ENCODE assay signal across 12 cellular contexts in genomic region chr12:57073921-57074450, GRCh38. TPM values are rescaled to one million over a fixed set of nuclear protein-coding genes. Genes with fewer than 3 reads are reported as not detected.
DNase-seq lines count a peak whose midpoint lies in the region; ATAC-seq, FAIRE-seq and TF ChIP-seq lines count a peak whose summit lies in the region.
"Not testable (repeated sequence)": the region's sequence is repeated elsewhere in the genome, so short reads cannot be mapped to it uniquely, and the experiment has no call there.
"Had no signal": no experiment of that assay in that cellular context is flagged by ENCODE, and none has a peak within 500 bp of the region (broad histone marks: within the 10 kb centered on the region; RNA-seq: fewer than 3 reads in every experiment).

No MANE protein-coding gene starts in this region.

- not testable (repeated sequence) for H2BK5ac ChIP-seq in IMR-90 (ENCODE audit: low read depth, low read length, poor library complexity, severe bottlenecking)

- not testable (repeated sequence) for H3K23ac ChIP-seq in IMR-90 (ENCODE audit: low read depth, low read length)

- ATAC-seq in IMR-90 (ENCODE audit: low read depth); stimulated activated memory B cell treated with anti-CD40 and anti-IgM and Interleukin-4, amounts not matched to agents 10 μg/mL and 1 μg/mL and 100 μg/mL, for 72 hours: not testable (repeated sequence)

- not testable (repeated sequence) for H3K4me3 Mint-ChIP-seq in activated CD4-positive, alpha-beta T cell treated with anti-CD3 and anti-CD28 coated beads, Interleukin-2, amount 10 ng/mL, durations not matched to agents 7 days and 5 days; stimulated activated memory B cell treated with anti-CD40 and anti-IgM and Interleukin-4, amounts not matched to agents 10 μg/mL and 1 μg/mL and 100 μg/mL, for 72 hours

- peak overlapping the region in 3 of 11 experiments; percentile 30 to 52 (median 32); a peak in 7 of 22 replicates for H3K27ac ChIP-seq in BLaER1 treated with 17β-estradiol and CSF1 and Interleukin-3, amounts not matched to agents 10 nM and 100 nM
- H3K27ac ChIP-seq in IMR-90 (ENCODE audit: insufficient read depth, low read length) = not testable (repeated sequence)
- H3K27ac ChIP-seq in SK-N-MC = peak overlapping the region; percentile 21; the same call in 1 of the 2 replicates
- peak overlapping the region; percentile 62 to 65 for H3K27ac ChIP-seq in ascending aorta
- peak overlapping the region; percentile 13 for H3K27ac ChIP-seq in keratinocyte (ENCODE audit: control insufficient read depth, insufficient read depth, low read length)

- H4K91ac ChIP-seq in IMR-90 (ENCODE audit: insufficient read depth, low read depth, low read length) = peak overlapping the region; percentile 32; the same call in 1 of the 2 replicates

- not testable (repeated sequence) for H2BK20ac ChIP-seq in IMR-90 (ENCODE audit: low read depth, low read length)

- H2AK9ac ChIP-seq in IMR-90 (replicated peaks; ENCODE audit: low read depth, low read length, poor library complexity) = not testable (repeated sequence)

- TF ChIP-seq CTCF in IMR-90 (conservative IDR thresholded peaks at IDR 0.05; ENCODE audit: low read depth, low read length); ascending aorta (IDR thresholded peaks at IDR 0.05); keratinocyte (optimal IDR thresholded peaks at IDR 0.05 in 1 of 3, IDR thresholded peaks at IDR 0.05 in 1 of 3, conservative IDR thresholded peaks at IDR 0.05 in 1 of 3; ENCODE audit: extremely low read depth in 1 of 3, insufficient read depth in 2 of 3, low read length in 3 of 3): not testable (repeated sequence)

- BruUV-seq in IMR-90 (replicated peaks; lab: Mats Ljungman, UMichigan) = not testable (repeated sequence)

- H3K36me3 ChIP-seq in BLaER1 treated with 17β-estradiol and CSF1 and Interleukin-3, amounts not matched to agents 10 nM and 100 nM = peaks cover 13 to 73% (median 59%) of the 10 kb centered on the region in 11 experiments
- not testable (repeated sequence) for H3K36me3 ChIP-seq in IMR-90 (ENCODE audit: control insufficient read depth, insufficient read depth, low read length); ascending aorta
- H3K36me3 ChIP-seq in SK-N-MC (ENCODE audit: insufficient read depth, low read length) = peaks cover 39% of the 10 kb centered on the region
- peaks cover 0 to 18% of the 10 kb centered on the region in 2 experiments for H3K36me3 ChIP-seq in keratinocyte (ENCODE audit: control insufficient read depth in 2 of 2, extremely low read depth in 1 of 2, insufficient read depth in 2 of 2, low read length in 2 of 2)

- H3K4me2 ChIP-seq in BLaER1 treated with 17β-estradiol and CSF1 and Interleukin-3, amounts not matched to agents 10 nM and 100 nM = peak overlapping the region in 3 of 11 experiments; percentile 16 to 55 (median 31); a peak in 4 of 22 replicates
- not testable (repeated sequence) for H3K4me2 ChIP-seq in IMR-90 (ENCODE audit: low read depth, low read length); keratinocyte (ENCODE audit: control insufficient read depth, extremely low read depth, insufficient read depth, low read depth, low read length)

- not testable (repeated sequence) for H3K9me3 Mint-ChIP-seq in activated CD4-positive, alpha-beta T cell treated with anti-CD3 and anti-CD28 coated beads, Interleukin-2, amount 10 ng/mL, durations not matched to agents 7 days and 5 days; stimulated activated memory B cell treated with anti-CD40 and anti-IgM and Interleukin-4, amounts not matched to agents 10 μg/mL and 1 μg/mL and 100 μg/mL, for 72 hours

- CTCF ChIA-PET in IMR-90 (lab: Yijun Ruan, JAX) = interaction anchor here (0.6 to 2.7 kb wide), 2 partner anchors 11 to 38 kb away, joined by 3 to 11 read pairs; no protein-coding TSS in a partner anchor
- CTCF ChIA-PET in activated CD4-positive, alpha-beta T cell treated with anti-CD3 and anti-CD28 coated beads, Interleukin-2, amount 10 ng/mL, durations not matched to agents 7 days and 5 days (lab: Charles Lee) = interaction anchor here (0.6 to 9.3 kb wide), 7 partner anchors 16 to 73 kb away, joined by 3 to 98 read pairs (median 4); partner anchors contain the start of genes NAB2 and STAT6

- dilution Hi-C loops in IMR-90 (cut with HindIII; ENCODE audit: low sequenced_read_pairs, unreplicated experiment); keratinocyte (cut with MboI; ENCODE audit: extremely low pct_ligation_motif_present, low sequenced_read_pairs): not testable (repeated sequence)

- 0 out of 2 replicates have a peak overlapping the region, but pooled peaks have one; percentile 9 for H3K4ac ChIP-seq in IMR-90 (ENCODE audit: low read depth, low read length)

- DNase-seq in IMR-90; SK-N-MC (ENCODE audit: low read depth, low spot score); activated CD4-positive, alpha-beta T cell treated with anti-CD3 and anti-CD28 coated beads, Interleukin-2, amount 10 ng/mL, durations not matched to agents 7 days and 5 days; ascending aorta (ENCODE audit: low spot score in 2 of 2); keratinocyte (ENCODE audit: low read depth, low spot score): not testable (repeated sequence)

- not testable (repeated sequence) for FAIRE-seq in keratinocyte (lab: Jason Lieb, UNC)

- H2AK5ac ChIP-seq in IMR-90 (ENCODE audit: low read depth, low read length) = not testable (repeated sequence)

- H4K20me1 ChIP-seq in BLaER1 treated with 17β-estradiol and CSF1 and Interleukin-3, amounts not matched to agents 10 nM and 100 nM; IMR-90 (ENCODE audit: insufficient read depth, low read length); keratinocyte (ENCODE audit: control insufficient read depth, extremely low read depth, insufficient read depth, low read length): not testable (repeated sequence)

- in situ Hi-C loops in IMR-90 (cut with MboI; ENCODE audit: low sequenced_read_pairs) = not testable (repeated sequence)

- not testable (repeated sequence) for H3K27me3 ChIP-seq in BLaER1 treated with 17β-estradiol and CSF1 and Interleukin-3, amounts not matched to agents 10 nM and 100 nM; IMR-90 (ENCODE audit: control insufficient read depth, insufficient read depth, low read length); ascending aorta; keratinocyte (ENCODE audit: control insufficient read depth, extremely low read depth, insufficient read depth, low read length)

- not testable (repeated sequence) for H3K9me3 ChIP-seq in BLaER1 treated with 17β-estradiol and CSF1 and Interleukin-3, amounts not matched to agents 10 nM and 100 nM (replicated peaks in 1 of 11); IMR-90 (ENCODE audit: control insufficient read depth, insufficient read depth, low read length); SK-N-MC (ENCODE audit: low read depth, low read length); ascending aorta; keratinocyte (ENCODE audit: control insufficient read depth, low read depth, low read length)

- not testable (repeated sequence) for H3K4me3 ChIP-seq in BLaER1 treated with 17β-estradiol and CSF1 and Interleukin-3, amounts not matched to agents 10 nM and 100 nM; IMR-90 (ENCODE audit: insufficient read depth, low read depth, low read length); SK-N-MC; ascending aorta; keratinocyte (ENCODE audit: control insufficient read depth in 2 of 3, extremely low read depth in 1 of 3, insufficient read depth in 2 of 3, low read depth in 1 of 3, low read length in 3 of 3)

- TF ChIP-seq POLR2A in IMR-90 (IDR thresholded peaks at IDR 0.05; ENCODE audit: low read depth, low read length) = not testable (repeated sequence)

- H2BK15ac ChIP-seq in IMR-90 (ENCODE audit: low read depth, low read length) = not testable (repeated sequence)

- H3K79me2 ChIP-seq in keratinocyte (ENCODE audit: control insufficient read depth, insufficient read depth, low read length) = peaks cover 14% of the 10 kb centered on the region

- TF ChIP-seq RAD21 in IMR-90 (IDR thresholded peaks at IDR 0.05; ENCODE audit: low read length) = not testable (repeated sequence)

- H2BK120ac ChIP-seq in IMR-90 (ENCODE audit: low read depth, low read length) = not testable (repeated sequence)

- 100% methylated on average over 1 of the region's 3 CpGs; no CpG with 5 or more reads in 1 of the 2 experiments for WGBS in IMR-90 (ENCODE audit: extremely low coverage in 2 of 2, insufficient read length in 1 of 2), 2 experiments

- POLR2A ChIA-PET in IMR-90 (lab: Charles Lee; ENCODE audit: unreplicated experiment) = not testable (repeated sequence)
- POLR2A ChIA-PET in activated CD4-positive, alpha-beta T cell treated with anti-CD3 and anti-CD28 coated beads, Interleukin-2, amount 10 ng/mL, durations not matched to agents 7 days and 5 days (lab: Charles Lee) = interaction anchor here (0.6 kb wide), 2 partner anchors 104 to 320 kb away, joined by 5 read pairs; no protein-coding TSS in a partner anchor

- H4K8ac ChIP-seq in IMR-90 (ENCODE audit: low read depth in 2 of 2, low read length in 2 of 2) = not testable (repeated sequence)

- peaks cover 42% of the 10 kb centered on the region for H3K4me1 Mint-ChIP-seq in activated CD4-positive, alpha-beta T cell treated with anti-CD3 and anti-CD28 coated beads, Interleukin-2, amount 10 ng/mL, durations not matched to agents 7 days and 5 days
- peaks cover 30% of the 10 kb centered on the region for H3K4me1 Mint-ChIP-seq in stimulated activated memory B cell treated with anti-CD40 and anti-IgM and Interleukin-4, amounts not matched to agents 10 μg/mL and 1 μg/mL and 100 μg/mL, for 72 hours

- H3K14ac ChIP-seq in IMR-90 (replicated peaks; ENCODE audit: low read depth, low read length) = not testable (repeated sequence)

- H3K18ac ChIP-seq in IMR-90 (ENCODE audit: low read depth, low read length) = not testable (repeated sequence)

- H3K79me1 ChIP-seq in IMR-90 (ENCODE audit: low read depth in 1 of 2, low read length in 2 of 2) = peaks cover 1 to 21% of the 10 kb centered on the region in 2 experiments; a peak in 2 of 4 replicates

- not testable (repeated sequence) for H3K56ac ChIP-seq in IMR-90 (ENCODE audit: extremely low read depth, insufficient read depth, low read length)

- H3K27ac Mint-ChIP-seq in activated CD4-positive, alpha-beta T cell treated with anti-CD3 and anti-CD28 coated beads, Interleukin-2, amount 10 ng/mL, durations not matched to agents 7 days and 5 days = peak overlapping the region; percentile 62
- H3K27ac Mint-ChIP-seq in stimulated activated memory B cell treated with anti-CD40 and anti-IgM and Interleukin-4, amounts not matched to agents 10 μg/mL and 1 μg/mL and 100 μg/mL, for 72 hours = peak overlapping the region; percentile 62

- H2AFZ ChIP-seq in IMR-90 (replicated peaks; ENCODE audit: low read length, poor library complexity); keratinocyte (ENCODE audit: control insufficient read depth, low read length): not testable (repeated sequence)

- H3K9me1 ChIP-seq in IMR-90 (ENCODE audit: insufficient read depth, low read length); keratinocyte (ENCODE audit: control insufficient read depth, extremely low read depth, insufficient read depth, low read length): not testable (repeated sequence)

- intact Hi-C loops in IMR-90 (cut with micrococcal nuclease) = loop anchor here (2.0 kb wide), 1 partner anchor 15 kb away; the partner anchor contains the start of gene NAB2
- intact Hi-C loops in ascending aorta (cut with DNase I) = loop anchor here (2.0 kb wide), 1 partner anchor 13 kb away; no protein-coding TSS in a partner anchor

- peaks cover 17 to 65% (median 38%) of the 10 kb centered on the region in 10 experiments for H3K4me1 ChIP-seq in BLaER1 treated with 17β-estradiol and CSF1 and Interleukin-3, amounts not matched to agents 10 nM and 100 nM
- H3K4me1 ChIP-seq in IMR-90 (ENCODE audit: control insufficient read depth, insufficient read depth, low read length); keratinocyte (ENCODE audit: control insufficient read depth, extremely low read depth, insufficient read depth, low read length): not testable (repeated sequence)
- peaks cover 7 to 17% of the 10 kb centered on the region in 2 donors for H3K4me1 ChIP-seq in ascending aorta

- peaks cover 41% of the 10 kb centered on the region for H3K36me3 Mint-ChIP-seq in activated CD4-positive, alpha-beta T cell treated with anti-CD3 and anti-CD28 coated beads, Interleukin-2, amount 10 ng/mL, durations not matched to agents 7 days and 5 days (ENCODE audit: low read depth)
- H3K36me3 Mint-ChIP-seq in stimulated activated memory B cell treated with anti-CD40 and anti-IgM and Interleukin-4, amounts not matched to agents 10 μg/mL and 1 μg/mL and 100 μg/mL, for 72 hours = peaks cover 18% of the 10 kb centered on the region

- H3K9ac ChIP-seq in BLaER1 treated with 17β-estradiol and CSF1 and Interleukin-3, amounts not matched to agents 10 nM and 100 nM = peak overlapping the region in 6 of 11 experiments; percentile 20 to 38 (median 34); a peak in 7 of 22 replicates
- not testable (repeated sequence) for H3K9ac ChIP-seq in IMR-90 (ENCODE audit: low read depth, low read length); SK-N-MC (ENCODE audit: insufficient read length); keratinocyte (ENCODE audit: control insufficient read depth, extremely low read depth, insufficient read depth, low read length)

- H3K27me3 Mint-ChIP-seq in activated CD4-positive, alpha-beta T cell treated with anti-CD3 and anti-CD28 coated beads, Interleukin-2, amount 10 ng/mL, durations not matched to agents 7 days and 5 days; stimulated activated memory B cell treated with anti-CD40 and anti-IgM and Interleukin-4, amounts not matched to agents 10 μg/mL and 1 μg/mL and 100 μg/mL, for 72 hours: not testable (repeated sequence)

- H4K5ac ChIP-seq in IMR-90 (ENCODE audit: low read depth, low read length) = not testable (repeated sequence)

RNA-seq across cellular contexts. Expression of gene NEMP1, which starts 4.6 kb away (rescaled TPM):
- 10.9 and 14.7 TPM in 2 replicates for total RNA-seq in IMR-90 (2012; rRNA removed)
- polyA plus RNA-seq in IMR-90 (2012; rRNA removed) = 7.2 and 8.9 TPM in 2 replicates
- polyA plus RNA-seq in IMR-90 (2012; cell fraction: cytosol; rRNA removed) = 1.2 and 2.3 TPM in 2 replicates
- polyA plus RNA-seq in IMR-90 (2012; cell fraction: nucleus; rRNA removed; ENCODE audit: low replicate concordance) = 3.6 and 28.5 TPM in 2 replicates
- total RNA-seq in activated CD4-positive, alpha-beta T cell treated with anti-CD3 and anti-CD28 coated beads, Interleukin-2, amount 10 ng/mL, durations not matched to agents 7 days and 5 days = 10 to 100 TPM; 50.2 to 54.3 TPM
- total RNA-seq in ascending aorta = 7.7 TPM
- 7.4 to 18.6 TPM (median 11.2 TPM) in 3 replicates for polyA plus RNA-seq in keratinocyte
- 1.5 TPM for polyA plus RNA-seq in keratinocyte (2011; ENCODE audit: low read depth)
- 3.0 and 5.9 TPM in 2 replicates for polyA plus RNA-seq in keratinocyte (2011; cell fraction: cytosol; rRNA removed)
- 24.8 and 26.6 TPM in 2 replicates for polyA plus RNA-seq in keratinocyte (2011; cell fraction: nucleus; rRNA removed)
- polyA plus RNA-seq in keratinocyte (2012; ENCODE audit: low replicate concordance) = 3.7 and 5.2 TPM in 2 replicates
- polyA minus RNA-seq in keratinocyte = 7.3 to 16.4 TPM (median 10.6 TPM) in 3 replicates
- polyA minus RNA-seq in keratinocyte (2011; cell fraction: cytosol; rRNA and poly(A)+ RNA removed) = 2.3 TPM
- polyA minus RNA-seq in keratinocyte (2011; cell fraction: nucleus; rRNA and poly(A)+ RNA removed) = 9.1 and 17.1 TPM in 2 replicates

RNA-seq across cellular contexts. Expression of gene NAB2, which starts 14.9 kb away (rescaled TPM):
- total RNA-seq in IMR-90 (2012; rRNA removed) (68.3 and 68.8 TPM in 2 replicates), ascending aorta (50.9 TPM)
- polyA plus RNA-seq in IMR-90 (2012; rRNA removed) (65.1 and 65.2 TPM in 2 replicates), keratinocyte (11.4 to 32.2 TPM (median 22.0 TPM) in 3 replicates)
- polyA plus RNA-seq in IMR-90 (2012; cell fraction: cytosol; rRNA removed) = 52.2 and 62.3 TPM in 2 replicates
- polyA plus RNA-seq in IMR-90 (2012; cell fraction: nucleus; rRNA removed; ENCODE audit: low replicate concordance) = 73.8 and 87.3 TPM in 2 replicates
- total RNA-seq in activated CD4-positive, alpha-beta T cell treated with anti-CD3 and anti-CD28 coated beads, Interleukin-2, amount 10 ng/mL, durations not matched to agents 7 days and 5 days = 1 to 10 TPM; 5.5 to 6.8 TPM
- 10.2 TPM for polyA plus RNA-seq in keratinocyte (2011; ENCODE audit: low read depth)
- 11.5 and 12.4 TPM in 2 replicates for polyA plus RNA-seq in keratinocyte (2011; cell fraction: cytosol; rRNA removed)
- polyA plus RNA-seq in keratinocyte (2011; cell fraction: nucleus; rRNA removed) = 22.0 and 23.6 TPM in 2 replicates
- polyA plus RNA-seq in keratinocyte (2012; ENCODE audit: low replicate concordance) = 12.5 and 28.1 TPM in 2 replicates
- polyA minus RNA-seq in keratinocyte = 12.9 to 27.4 TPM (median 18.7 TPM) in 3 replicates
- 23.4 TPM for polyA minus RNA-seq in keratinocyte (2011; cell fraction: cytosol; rRNA and poly(A)+ RNA removed)
- 15.6 and 16.0 TPM in 2 replicates for polyA minus RNA-seq in keratinocyte (2011; cell fraction: nucleus; rRNA and poly(A)+ RNA removed)

RNA-seq across cellular contexts. Expression of gene MYO1A, which starts 24.1 kb away (rescaled TPM):
- total RNA-seq in IMR-90 (2012; rRNA removed) (under 0.01 TPM in 1 of 2 replicates, not detected in the other), ascending aorta (not detected)
- polyA plus RNA-seq in IMR-90 (2012; rRNA removed) (not detected in 2 replicates), keratinocyte (0.01 TPM in 1 of 3 replicates, not detected in the others)
- not detected in 2 replicates for polyA plus RNA-seq in IMR-90 (2012; cell fraction: cytosol; rRNA removed)
- polyA plus RNA-seq in IMR-90 (2012; cell fraction: nucleus; rRNA removed; ENCODE audit: low replicate concordance) = 0.14 and 0.17 TPM in 2 replicates
- total RNA-seq in activated CD4-positive, alpha-beta T cell treated with anti-CD3 and anti-CD28 coated beads, Interleukin-2, amount 10 ng/mL, durations not matched to agents 7 days and 5 days = 1 to 10 TPM; 1.4 to 2.9 TPM
- not detected for polyA plus RNA-seq in keratinocyte (2011; ENCODE audit: low read depth)
- not detected in 2 replicates for polyA plus RNA-seq in keratinocyte (2011; cell fraction: cytosol; rRNA removed)
- polyA plus RNA-seq in keratinocyte (2011; cell fraction: nucleus; rRNA removed) = 0.04 and 0.17 TPM in 2 replicates
- polyA plus RNA-seq in keratinocyte (2012; ENCODE audit: low replicate concordance) = 0.10 TPM in 1 of 2 replicates, not detected in the other
- not detected in 3 replicates for polyA minus RNA-seq in keratinocyte
- polyA minus RNA-seq in keratinocyte (2011; cell fraction: cytosol; rRNA and poly(A)+ RNA removed) = not detected
- polyA minus RNA-seq in keratinocyte (2011; cell fraction: nucleus; rRNA and poly(A)+ RNA removed) = 0.74 TPM in 1 of 2 replicates, not detected in the other
- total RNA-seq: A172, H4, PC-3, RPMI7951 had no signal
- polyA plus RNA-seq: IgD-negative memory B cell had no signal

RNA-seq across cellular contexts. Expression of gene STAT6, which starts 37.2 kb away (rescaled TPM):
- total RNA-seq in IMR-90 (2012; rRNA removed) (38.9 and 43.4 TPM in 2 replicates), ascending aorta (188 TPM)
- polyA plus RNA-seq in IMR-90 (2012; rRNA removed) (88.8 and 96.9 TPM in 2 replicates), keratinocyte (113 to 141 TPM (median 116 TPM) in 3 replicates)
- polyA plus RNA-seq in IMR-90 (2012; cell fraction: cytosol; rRNA removed) = 44.8 and 69.4 TPM in 2 replicates
- polyA plus RNA-seq in IMR-90 (2012; cell fraction: nucleus; rRNA removed; ENCODE audit: low replicate concordance) = 334 and 370 TPM in 2 replicates
- total RNA-seq in activated CD4-positive, alpha-beta T cell treated with anti-CD3 and anti-CD28 coated beads, Interleukin-2, amount 10 ng/mL, durations not matched to agents 7 days and 5 days = 100 to 1,000 TPM; 239 to 242 TPM
- 29.3 TPM for polyA plus RNA-seq in keratinocyte (2011; ENCODE audit: low read depth)
- polyA plus RNA-seq in keratinocyte (2011; cell fraction: cytosol; rRNA removed) = 80.7 and 85.2 TPM in 2 replicates
- polyA plus RNA-seq in keratinocyte (2011; cell fraction: nucleus; rRNA removed) = 370 and 420 TPM in 2 replicates
- 84.4 and 97.5 TPM in 2 replicates for polyA plus RNA-seq in keratinocyte (2012; ENCODE audit: low replicate concordance)
- polyA minus RNA-seq in keratinocyte = 118 to 179 TPM (median 123 TPM) in 3 replicates
- 79.2 TPM for polyA minus RNA-seq in keratinocyte (2011; cell fraction: cytosol; rRNA and poly(A)+ RNA removed)
- polyA minus RNA-seq in keratinocyte (2011; cell fraction: nucleus; rRNA and poly(A)+ RNA removed) = 63.6 and 103 TPM in 2 replicates

RNA-seq across cellular contexts. Expression of gene LRP1, which starts 54.3 kb away (rescaled TPM):
- 73.1 and 75.5 TPM in 2 replicates for total RNA-seq in IMR-90 (2012; rRNA removed)
- polyA plus RNA-seq in IMR-90 (2012; rRNA removed) = 142 and 155 TPM in 2 replicates
- 119 and 250 TPM in 2 replicates for polyA plus RNA-seq in IMR-90 (2012; cell fraction: cytosol; rRNA removed)
- polyA plus RNA-seq in IMR-90 (2012; cell fraction: nucleus; rRNA removed; ENCODE audit: low replicate concordance) = 252 and 565 TPM in 2 replicates
- total RNA-seq in activated CD4-positive, alpha-beta T cell treated with anti-CD3 and anti-CD28 coated beads, Interleukin-2, amount 10 ng/mL, durations not matched to agents 7 days and 5 days = under 1 TPM; 0.94 TPM
- 708 TPM for total RNA-seq in ascending aorta
- polyA plus RNA-seq in keratinocyte = 4.9 to 11.3 TPM (median 9.6 TPM) in 3 replicates
- polyA plus RNA-seq in keratinocyte (2011; ENCODE audit: low read depth) = 19.2 TPM
- polyA plus RNA-seq in keratinocyte (2011; cell fraction: cytosol; rRNA removed) = 2.6 and 5.7 TPM in 2 replicates
- 62.8 and 95.2 TPM in 2 replicates for polyA plus RNA-seq in keratinocyte (2011; cell fraction: nucleus; rRNA removed)
- 13.4 and 18.9 TPM in 2 replicates for polyA plus RNA-seq in keratinocyte (2012; ENCODE audit: low replicate concordance)
- 69.3 to 132 TPM (median 78.4 TPM) in 3 replicates for polyA minus RNA-seq in keratinocyte
- 33.6 TPM for polyA minus RNA-seq in keratinocyte (2011; cell fraction: cytosol; rRNA and poly(A)+ RNA removed)
- 159 and 202 TPM in 2 replicates for polyA minus RNA-seq in keratinocyte (2011; cell fraction: nucleus; rRNA and poly(A)+ RNA removed)
